ENCODE assay signal across 1 cellular context in genomic region chr11:47426062-47426956, GRCh38.
TF ChIP-seq lines count a peak whose summit lies in the region.

PSMC3 (minus strand) TSS chr11:47426439; CDS start chr11:47426279, 160 bp downstream.

TF ChIP-seq in GM12878, 131 proteins besides CTCF, POLR2A, EP300 and RAD21 (continued from another document and continues in another):
- TF ChIP-seq ZNF687 (IDR thresholded peaks at IDR 0.05) (no peak), ZNF24 (IDR thresholded peaks at IDR 0.05) (no peak), NFXL1 (IDR thresholded peaks at IDR 0.05; ENCODE audit: borderline replicate concordance) (no peak), ZNF592 (IDR thresholded peaks at IDR 0.05) (no peak), CUX1 (IDR thresholded peaks at IDR 0.05; ENCODE audit: insufficient replicate concordance, low read depth, low read length) (no peak), ASH2L (IDR thresholded peaks at IDR 0.05; ENCODE audit: borderline replicate concordance, low read depth) (no peak), SKIL (IDR thresholded peaks at IDR 0.05; ENCODE audit: low read depth, poor library complexity, severe bottlenecking) (peak; percentile 90), E2F4 (IDR thresholded peaks at IDR 0.05; ENCODE audit: low read depth, low read length) (peak; percentile 85), EED (IDR thresholded peaks at IDR 0.05; ENCODE audit: low read depth) (no peak), YBX1 (IDR thresholded peaks at IDR 0.05) (no peak), SMAD1 (IDR thresholded peaks at IDR 0.05; ENCODE audit: low read depth, partially characterized antibody) (peak; percentile 37), NFIC (IDR thresholded peaks at IDR 0.05; ENCODE audit: low read depth, low read length) (no peak; the same call in 1 of the 2 replicates), PRDM15 (CRISPR knock-in tag; IDR thresholded peaks at IDR 0.05) (no peak), KLF5 (IDR thresholded peaks at IDR 0.05; ENCODE audit: partially characterized antibody) (peak; percentile 79), SMARCA5 (IDR thresholded peaks at IDR 0.05) (no peak), TARDBP (IDR thresholded peaks at IDR 0.05; ENCODE audit: borderline replicate concordance) (no peak), GATAD2B (conservative IDR thresholded peaks at IDR 0.05; ENCODE audit: low read depth) (0 out of 2 replicates have a peak, but pooled peaks have one; percentile 51), MEF2A (IDR thresholded peaks at IDR 0.05; ENCODE audit: insufficient read depth, low read depth, low read length) (0 out of 2 replicates have a peak, but pooled peaks have one; percentile 45), CEBPZ (IDR thresholded peaks at IDR 0.05; ENCODE audit: low read depth, low read length) (no peak), RELB (IDR thresholded peaks at IDR 0.05; ENCODE audit: low read depth) (peak; percentile 99), STAT3 (IDR thresholded peaks at IDR 0.05; ENCODE audit: low read depth, low read length) (no peak), BMI1 (IDR thresholded peaks at IDR 0.05; ENCODE audit: borderline replicate concordance) (no peak), CBX5 (IDR thresholded peaks at IDR 0.05; ENCODE audit: low read depth) (no peak), TCF3 (IDR thresholded peaks at IDR 0.05; ENCODE audit: borderline replicate concordance, insufficient read depth, low read depth, low read length) (peak; percentile 54; the same call in 1 of the 2 replicates)
